ENCODE assay signal across 12 cellular contexts in the genomic region with DNA sequence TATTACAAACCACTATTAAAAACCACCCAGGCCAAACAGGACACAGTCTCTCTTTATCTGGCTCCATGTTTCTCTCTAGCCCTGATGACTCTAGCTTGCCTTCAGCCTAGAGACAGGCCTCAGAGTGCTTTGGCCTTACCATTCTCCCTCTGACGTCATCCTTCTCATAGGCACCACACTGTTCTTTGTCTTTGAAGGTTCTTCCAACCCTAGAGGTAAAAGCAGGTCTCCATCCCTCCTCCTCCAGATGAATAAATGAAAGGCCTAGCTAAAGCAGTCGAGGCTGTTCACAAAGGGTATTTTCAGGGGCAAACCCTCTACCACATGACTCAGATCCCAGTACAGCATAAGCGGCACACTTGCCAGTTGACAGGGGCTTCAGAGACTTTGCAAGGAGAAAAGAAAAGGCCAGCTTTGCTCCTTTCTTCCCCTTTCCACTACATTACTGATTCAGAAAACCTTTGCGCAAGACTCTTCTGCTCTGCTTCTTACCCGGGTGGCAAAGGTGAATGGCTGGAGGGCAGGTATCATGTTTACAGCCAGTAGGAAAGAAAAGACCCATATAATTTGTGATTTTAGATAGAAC. TPM values are rescaled to one million over a fixed set of nuclear protein-coding genes. Genes with fewer than 3 reads are reported as not detected.
A peak's percentile ranks its signal among the peaks of the same experiment; 100 is the strongest.
DNase-seq lines count a peak whose midpoint lies in the region; ATAC-seq and TF ChIP-seq lines count a peak whose summit lies in the region.
"Had no signal": no experiment of that assay in that cellular context is flagged by ENCODE, and none has a peak within 500 bp of the region (broad histone marks: within the 10 kb centered on the region; RNA-seq: fewer than 3 reads in every experiment).

No MANE protein-coding gene starts in this region.

- peaks cover 17 to 18% of the 10 kb centered on the region in 2 donors for H3K4me1 Mint-ChIP-seq in immature natural killer cell

- DNase-seq in Daoy (ENCODE audit: low read depth) (peak; percentile 48), MV-4-11 (lab: John Stamatoyannopoulos, UW) (peak; percentile 33), immature natural killer cell (no peak), RKO (ENCODE audit: low spot score) (no peak), GM13977 (ENCODE audit: low spot score) (no peak), NCI-H2107 (lab: John Stamatoyannopoulos, UW) (no peak)
- DNase-seq: central memory CD4-positive, alpha-beta T cell; GDM1; NCI-H1930; ovary had no signal

- ATAC-seq in GM21381 (IDR thresholded peaks at IDR 0.05; ENCODE audit: unreplicated experiment) (peak; percentile 28), HG03139 (IDR thresholded peaks at IDR 0.05; ENCODE audit: unreplicated experiment) (no peak)

- peak overlapping the region in 2 of 5 donors; percentile 24 to 46 for H3K4me3 Mint-ChIP-seq in immature natural killer cell

- H3K9me3 Mint-ChIP-seq in immature natural killer cell, result peaks cover 0 to 4% (median 0%) of the 10 kb centered on the region in 6 donors

- H3K36me3 Mint-ChIP-seq in immature natural killer cell, result peaks cover 3 to 18% (median 10%) of the 10 kb centered on the region in 3 donors

- peaks cover 0 to 8% (median 3%) of the 10 kb centered on the region in 3 donors for H3K27me3 Mint-ChIP-seq in immature natural killer cell (ENCODE audit: low read depth in 3 of 3)

- peak overlapping the region; percentile 46 to 90 (median 76) for H3K27ac Mint-ChIP-seq in immature natural killer cell

- in situ Hi-C loops in GM13977 (cut with MboI; ENCODE audit: low pct_unique_long_range_greater_than_20kb, low sequenced_read_pairs, unreplicated experiment), result no loop called here

- no peak for TF ChIP-seq CTCF in GM13977 (IDR thresholded peaks at IDR 0.05; ENCODE audit: extremely low read depth, insufficient read depth, missing control alignments)

RNA-seq across cellular contexts. Expression of a gene that starts 14.8 kb away (rescaled TPM):
- 273 and 296 TPM in 2 replicates for total RNA-seq in Daoy (2014; rRNA removed; shearing (Covaris generic))
- polyA plus RNA-seq in immature natural killer cell, result 1 to 10 TPM; 3.5 to 5.5 (median 4.5) TPM

RNA-seq across cellular contexts. Expression of a gene that starts 33.8 kb away (rescaled TPM):
- 412 and 512 TPM in 2 replicates for total RNA-seq in Daoy (2014; rRNA removed; shearing (Covaris generic))
- polyA plus RNA-seq in immature natural killer cell, result 100 to 1,000 TPM; 442 to 823 (median 643) TPM

RNA-seq across cellular contexts. Expression of a gene that starts 34.8 kb away (rescaled TPM):
- total RNA-seq in Daoy (2014; rRNA removed; shearing (Covaris generic)), result 495 and 643 TPM in 2 replicates
- polyA plus RNA-seq in immature natural killer cell, result 100 to 1,000 TPM in 2 of 3 donors, 10 to 100 TPM in 1; 86.1 to 121 (median 103) TPM

Comparison
In these comparisons a context has a peak if more than half of its experiments do, and no peak if none do; other contexts are left out.
1. DNase-seq: peak in Daoy (single experiment) and MV-4-11 (single experiment); none in immature natural killer cell (0 of 3), RKO (single experiment), GM13977 (single experiment) and NCI-H2107 (single experiment).